Comparison of ENCODE assay signal across 10 cellular contexts in genomic region chr11:44727114-44727372, GRCh38. TPM values are rescaled to one million over a fixed set of nuclear protein-coding genes. Genes with fewer than 3 reads are reported as not detected.
DNase-seq lines count a peak whose midpoint lies in the region; ATAC-seq and TF ChIP-seq lines count a peak whose summit lies in the region.
"Had no signal": no experiment of that assay in that cellular context is flagged by ENCODE, and none has a peak within 500 bp of the region (broad histone marks: within the 10 kb centered on the region; RNA-seq: fewer than 3 reads in every experiment).

No MANE protein-coding gene starts in this region.

- in situ Hi-C loops in astrocyte of the cerebellum (cut with HindIII; ENCODE audit: low sequenced_read_pairs): loop anchor here (5.0 kb wide), 1 partner anchor 165 kb away; no protein-coding TSS in a partner anchor

- H3K4me3 ChIP-seq in cardiac muscle cell (peak overlapping the region; percentile 99), astrocyte of the cerebellum (ENCODE audit: low read depth, low read length) (peak overlapping the region; percentile 40), mesodermal cell (ENCODE audit: extremely low read depth, insufficient read depth, low read length, poor library complexity, severe bottlenecking) (peak overlapping the region; percentile 78), uterus (peak overlapping the region; percentile 58 to 92)

- H3K4me1 ChIP-seq in cardiac muscle cell (ENCODE audit: low read depth) (peaks cover 49% of the 10 kb centered on the region), mesodermal cell (ENCODE audit: control insufficient read depth, insufficient read depth, low read length, poor library complexity, severe bottlenecking) (peaks cover 45% of the 10 kb centered on the region), uterus (peaks cover 0 to 3% of the 10 kb centered on the region in 2 donors)

- H3K27me3 ChIP-seq in cardiac muscle cell (no peaks in the 10 kb centered on the region), uterus (no peaks in the 10 kb centered on the region)

- intact Hi-C loops in Right ventricle myocardium inferior (cut with DNase I): loop anchor here (2.0 to 5.0 kb wide), 2 partner anchors 40 to 165 kb away; no protein-coding TSS in a partner anchor
- intact Hi-C loops in uterus (cut with DNase I; ENCODE audit: low total_unique reads): loop anchor here (5.0 kb wide), 1 partner anchor 165 kb away; no protein-coding TSS in a partner anchor

- TF ChIP-seq CTCF in cardiac muscle cell (IDR thresholded peaks at IDR 0.05; ENCODE audit: low read depth, low read length): no peak
- TF ChIP-seq CTCF in astrocyte of the cerebellum (IDR thresholded peaks at IDR 0.05; ENCODE audit: low read depth, low read length, missing control alignments): no peak
- TF ChIP-seq CTCF in uterus (IDR thresholded peaks at IDR 0.05): no peak

- 0 to 1% methylated on average over 18 to 22 of the region's 45 CpGs for WGBS in mesodermal cell (ENCODE audit: insufficient coverage in 2 of 2), 2 experiments

- no peaks in the 10 kb centered on the region for H3K36me3 ChIP-seq in cardiac muscle cell
- no peaks in the 10 kb centered on the region for H3K36me3 ChIP-seq in mesodermal cell (ENCODE audit: control insufficient read depth, insufficient read depth, low read length)
- H3K36me3 ChIP-seq in uterus: no peaks in the 10 kb centered on the region

- ATAC-seq in Right ventricle myocardium inferior (no peak), GM18873 (IDR thresholded peaks at IDR 0.05; ENCODE audit: low FRiP score, unreplicated experiment) (no peak)
- no peak for ATAC-seq in activated CD4-positive, CD25-positive, alpha-beta regulatory T cell treated with anti-CD3 and anti-CD28 coated beads, Interleukin-2, amount 50 U/mL, for 24 hours

- TF ChIP-seq POLR2A in uterus (IDR thresholded peaks at IDR 0.05): no peak

- no peaks in the 10 kb centered on the region for H3K9me3 ChIP-seq in cardiac muscle cell (ENCODE audit: low read depth)
- peaks cover 7% of the 10 kb centered on the region for H3K9me3 ChIP-seq in mesodermal cell (ENCODE audit: control insufficient read depth, low read length)
- no peaks in the 10 kb centered on the region for H3K9me3 ChIP-seq in uterus

- H3K27ac ChIP-seq in cardiac muscle cell (peak overlapping the region; percentile 87), mesodermal cell (ENCODE audit: low read depth, low read length, severe bottlenecking) (peak overlapping the region; percentile 57), uterus (peak overlapping the region; percentile 89 to 91)

- no peak for DNase-seq in cardiac muscle cell (ENCODE audit: low read depth in 1 of 2, low spot score in 1 of 2)
- DNase-seq in Right ventricle myocardium inferior (ENCODE audit: missing footprints): no peak
- no peak for DNase-seq in astrocyte of the cerebellum (ENCODE audit: low read depth)
- no peak for DNase-seq in uterus
- DNase-seq in COLO829 (ENCODE audit: low spot score): no peak
- DNase-seq: amniotic stem cell; stimulated activated CD8-positive, alpha-beta memory T cell treated with anti-CD3 and anti-CD28 coated beads, Interleukin-4, amount 100 ng/mL, for 48 hours had no signal

RNA-seq across cellular contexts. Expression of gene TSPAN18, which starts 0.3 kb away (rescaled TPM):
- 48.1 and 68.6 TPM in 2 replicates for total RNA-seq in cardiac muscle cell
- 82.8 and 122 TPM in 2 replicates for polyA plus RNA-seq in cardiac muscle cell
- 115 TPM for total RNA-seq in Right ventricle myocardium inferior
- polyA plus RNA-seq in mesodermal cell (2013, experiment 1 of 2): 118 TPM
- polyA plus RNA-seq in mesodermal cell (2013, experiment 2 of 2): 97.8 TPM
- 100 to 1,000 TPM in 1 of 4 donors, 10 to 100 TPM in 1, 1 to 10 TPM in 2; 1.2 to 117 (median 20.1) TPM for total RNA-seq in uterus

Comparison
In these comparisons a context has a peak if more than half of its experiments do, and no peak if none do; other contexts are left out.
1. H3K4me3 ChIP-seq: peak in every context shown above with its lines; median percentile 99 in cardiac muscle cell; 78 in mesodermal cell; 75 in uterus; 40 in astrocyte of the cerebellum.